ENCODE assay signal across 8 cellular contexts in genomic region chr12:12327802-12328201, GRCh38. TPM values are rescaled to one million over a fixed set of nuclear protein-coding genes. Genes with fewer than 3 reads are reported as not detected.
DNase-seq lines count a peak whose midpoint lies in the region; ATAC-seq and TF ChIP-seq lines count a peak whose summit lies in the region.

No MANE protein-coding gene starts in this region.

- ATAC-seq in HG03571 (IDR thresholded peaks at IDR 0.05; ENCODE audit: unreplicated experiment) = no peak

- DNase-seq in NCI-H2171 treated with DMSO at 0.1 percent for 48 hours (lab: John Stamatoyannopoulos, UW) (peak; percentile 39), NCI-H2171 (lab: John Stamatoyannopoulos, UW) (no peak), OCI-M2 (lab: John Stamatoyannopoulos, UW; ENCODE audit: unreplicated experiment) (peak; percentile 36), dedifferentiated amniotic fluid mesenchymal stem cell (ENCODE audit: extremely low spot score) (peak; percentile 77), medulla oblongata (ENCODE audit: extremely low spot score) (peak; percentile 78), mesenteric fat pad (ENCODE audit: low spot score) (no peak)

- TF ChIP-seq RAD21 in Ishikawa (IDR thresholded peaks at IDR 0.05; ENCODE audit: low read depth) = peak; percentile 92

- TF ChIP-seq EP300 in Ishikawa (IDR thresholded peaks at IDR 0.05; ENCODE audit: borderline replicate concordance) = no peak

TF ChIP-seq in Ishikawa, 13 proteins besides CTCF, POLR2A, EP300 and RAD21:
- TF ChIP-seq ZBTB7A (IDR thresholded peaks at IDR 0.05; ENCODE audit: low read depth) (no peak), TAF1 (IDR thresholded peaks at IDR 0.05; ENCODE audit: low read depth) (no peak), YY1 (IDR thresholded peaks at IDR 0.05; ENCODE audit: low read depth) (no peak), REST (IDR thresholded peaks at IDR 0.05; ENCODE audit: low read depth) (no peak), CREB1 (IDR thresholded peaks at IDR 0.05; ENCODE audit: low read depth) (no peak), TEAD4 (IDR thresholded peaks at IDR 0.05) (no peak), NFIC (IDR thresholded peaks at IDR 0.05) (no peak), CEBPB (IDR thresholded peaks at IDR 0.05) (no peak), TCF12 (IDR thresholded peaks at IDR 0.05; ENCODE audit: low read depth) (no peak), MAX (IDR thresholded peaks at IDR 0.05) (no peak), FOXM1 (IDR thresholded peaks at IDR 0.05; ENCODE audit: borderline replicate concordance, low read depth) (no peak), EGR1 (IDR thresholded peaks at IDR 0.05) (no peak), USF1 (IDR thresholded peaks at IDR 0.05) (no peak)

RNA-seq across cellular contexts. Expression of gene MANSC1, which starts 22.2 kb away (rescaled TPM):
- total RNA-seq in mesenteric fat pad = 15.4 TPM

RNA-seq across cellular contexts. Expression of gene BORCS5, which starts 29.1 kb away (rescaled TPM):
- 11.2 TPM for total RNA-seq in mesenteric fat pad

Comparison
In these comparisons a context has a peak if more than half of its experiments do, and no peak if none do; other contexts are left out.
1. DNase-seq: peak in NCI-H2171 treated with DMSO at 0.1 percent for 48 hours (single experiment), OCI-M2 (single experiment), dedifferentiated amniotic fluid mesenchymal stem cell (single experiment) and medulla oblongata (single experiment); none in NCI-H2171 (single experiment) and mesenteric fat pad (single experiment).